Comparison of ENCODE assay signal across 29 cellular contexts in the genomic region with DNA sequence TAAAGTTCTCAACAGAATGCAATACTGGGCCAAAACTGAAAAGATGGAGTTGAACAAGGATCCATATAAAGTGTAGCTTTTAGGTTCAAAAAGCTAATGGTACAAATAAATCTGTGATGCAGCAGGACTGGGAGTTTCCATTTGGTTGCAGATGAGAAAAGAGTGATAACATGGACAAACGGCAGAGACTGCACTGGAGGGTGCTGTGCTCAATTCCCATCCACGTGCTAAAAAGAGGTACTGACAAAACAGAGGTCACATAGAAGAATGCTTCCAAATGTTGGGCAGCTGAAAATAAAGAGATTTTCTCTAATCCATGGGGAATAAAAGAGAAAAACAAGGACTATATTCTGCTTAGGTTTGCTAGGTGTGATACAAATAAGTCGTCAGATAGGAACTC.
"Had no signal": no experiment of that assay in that cellular context is flagged by ENCODE, and none has a peak within 500 bp of the region (broad histone marks: within the 10 kb centered on the region; RNA-seq: fewer than 3 reads in every experiment).

No MANE protein-coding gene starts in this region.

- H3K4me1 Mint-ChIP-seq: naive B cell; natural killer cell; neural progenitor cell; stimulated activated naive B cell treated with anti-CD40 and anti-IgM and Interleukin-4, amounts not matched to agents 10 μg/mL and 1 μg/mL and 100 μg/mL, for 72 hours had no signal

- H3K4me2 ChIP-seq: neural progenitor cell had no signal

- H3K27me3 Mint-ChIP-seq: naive B cell; progenitor cell of endocrine pancreas; stimulated activated naive B cell treated with anti-CD40 and anti-IgM and Interleukin-4, amounts not matched to agents 10 μg/mL and 1 μg/mL and 100 μg/mL, for 72 hours had no signal

- H3K4me3 ChIP-seq: lower lobe of right lung, neural progenitor cell, ovary, right atrium auricular region, skin epidermis, stomach, testis, thyroid gland, transverse colon, upper lobe of left lung, vagina had no signal

- DNase-seq: kidney glomerular epithelial cell; left cardiac atrium; lower lobe of right lung; mammary epithelial cell; naive B cell; natural killer cell; nephron progenitor cell; ovary; stimulated activated CD4-positive, alpha-beta T cell treated with anti-CD3 and anti-CD28 coated beads, Interleukin-12 subunit alpha, Interleukin-12 subunit beta, amount 100 ng/mL, for 4 hours; stimulated activated CD4-positive, alpha-beta T cell treated with anti-CD3 and anti-CD28 coated beads, Interleukin-15, amount 100 ng/mL, for 24 hours; stimulated activated CD4-positive, alpha-beta T cell treated with anti-CD3 and anti-CD28 coated beads, Interleukin-2, amount 100 ng/mL, for 24 hours; stimulated activated CD4-positive, alpha-beta T cell treated with anti-CD3 and anti-CD28 coated beads, Interleukin-4, amount 100 ng/mL, for 1 hour; stimulated activated naive B cell treated with anti-CD40 and anti-IgM and Interleukin-4, amounts not matched to agents 10 μg/mL and 1 μg/mL and 100 μg/mL, for 72 hours; stimulated activated naive CD8-positive, alpha-beta T cell treated with anti-CD3 and anti-CD28 coated beads, Interleukin-15, Interleukin-2, amounts not matched to agents 100 U/mL and 50 U/mL, for 24 hours; stomach; testis; thyroid gland; transverse colon; upper lobe of left lung had no signal

- ATAC-seq: left cardiac atrium; left lobe of liver; lower lobe of right lung; natural killer cell; sciatic nerve; stimulated activated naive B cell treated with anti-CD40 and anti-IgM and Interleukin-4, amounts not matched to agents 10 μg/mL and 1 μg/mL and 100 μg/mL, for 72 hours; stimulated activated naive CD8-positive, alpha-beta T cell treated with anti-CD3 and anti-CD28 coated beads, Interleukin-15, Interleukin-2, amounts not matched to agents 100 U/mL and 50 U/mL, for 24 hours had no signal

- H3K27ac ChIP-seq: lower lobe of right lung, neural progenitor cell, neutrophil, ovary, right atrium auricular region, skin epidermis, stomach, testis, thyroid gland, transverse colon, upper lobe of left lung, vagina had no signal

- H3K9me3 ChIP-seq: lower lobe of right lung, neutrophil, ovary, right atrium auricular region, stomach, testis, thyroid gland, transverse colon, upper lobe of left lung, vagina had no signal

- FAIRE-seq: keratinocyte had no signal

- H3K36me3 ChIP-seq: lower lobe of right lung, neural progenitor cell, neutrophil, ovary, right atrium auricular region, stomach, thyroid gland, transverse colon, upper lobe of left lung, vagina had no signal

- H3K4me3 Mint-ChIP-seq: mesothelial cell of epicardium; naive B cell; natural killer cell; nephron progenitor cell; neural progenitor cell; stimulated activated naive B cell treated with anti-CD40 and anti-IgM and Interleukin-4, amounts not matched to agents 10 μg/mL and 1 μg/mL and 100 μg/mL, for 72 hours had no signal

- H3K27me3 ChIP-seq: neural progenitor cell, neutrophil, ovary, right atrium auricular region, stomach, testis, thyroid gland, transverse colon, upper lobe of left lung, vagina had no signal

- H3K36me3 Mint-ChIP-seq: mesothelial cell of epicardium; naive B cell; natural killer cell; neural progenitor cell; stimulated activated naive B cell treated with anti-CD40 and anti-IgM and Interleukin-4, amounts not matched to agents 10 μg/mL and 1 μg/mL and 100 μg/mL, for 72 hours had no signal

- H3K4me1 ChIP-seq: lower lobe of right lung, right atrium auricular region, stomach, testis, thyroid gland, transverse colon, upper lobe of left lung, vagina had no signal

- H3K9me3 Mint-ChIP-seq: mesothelial cell of epicardium, nephron progenitor cell, neural progenitor cell had no signal

- H3K27ac Mint-ChIP-seq: mesothelial cell of epicardium; naive B cell; natural killer cell; nephron progenitor cell; neural progenitor cell; progenitor cell of endocrine pancreas; stimulated activated naive B cell treated with anti-CD40 and anti-IgM and Interleukin-4, amounts not matched to agents 10 μg/mL and 1 μg/mL and 100 μg/mL, for 72 hours had no signal

- H3K9ac ChIP-seq: neural progenitor cell had no signal

- H2AFZ ChIP-seq: neural progenitor cell had no signal
